Comparison of ENCODE assay signal across 41 cellular contexts in the genomic region with DNA sequence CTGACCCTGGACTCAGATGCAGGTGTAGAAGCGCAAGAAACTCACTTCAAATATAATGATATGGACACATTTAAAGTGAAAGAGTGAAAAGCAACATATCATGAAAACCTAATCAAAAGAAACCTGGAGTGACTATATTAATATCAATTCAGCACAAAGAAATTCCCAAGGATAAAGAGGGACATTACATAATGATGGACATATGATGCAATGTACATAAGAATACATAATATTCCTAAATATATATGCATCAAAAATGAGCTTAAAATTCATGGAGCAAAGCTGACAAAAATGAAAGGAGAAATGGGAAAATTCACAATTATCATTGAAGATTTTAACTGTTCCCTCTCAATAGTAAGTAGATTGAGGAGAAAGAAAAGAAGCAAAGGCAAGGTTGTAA. TPM values are rescaled to one million over a fixed set of nuclear protein-coding genes. Genes with fewer than 3 reads are reported as not detected.
"Had no signal": no experiment of that assay in that cellular context is flagged by ENCODE, and none has a peak within 500 bp of the region (broad histone marks: within the 10 kb centered on the region; RNA-seq: fewer than 3 reads in every experiment).

No MANE protein-coding gene starts in this region.

- FAIRE-seq: astrocyte, bronchial epithelial cell had no signal

- DNase-seq: activated effector memory CD4-positive, alpha-beta T cell treated with anti-CD3 and anti-CD28 coated beads, Interleukin-2, amount 50 U/mL, for 16 hours; activated effector memory CD4-positive, alpha-beta T cell treated with Interleukin-2 at 50 U/mL for 16 hours; activated gamma-delta T cell; activated gamma-delta T cell treated with Interleukin-2 at 50 U/mL for 16 hours; activated naive CD4-positive, alpha-beta T cell; activated naive CD4-positive, alpha-beta T cell treated with anti-CD3 and anti-CD28 coated beads for 36 hours; activated naive CD4-positive, alpha-beta T cell treated with anti-CD3 and anti-CD28 coated beads, Interleukin-2, amount 10 ng/mL, durations not matched to agents 7 days and 5 days; activated naive CD4-positive, alpha-beta T cell treated with anti-CD3 and anti-CD28 coated beads, Interleukin-2, amount 50 U/mL, for 16 hours; activated naive CD4-positive, alpha-beta T cell treated with Interleukin-2 at 50 U/mL for 16 hours; activated naive CD8-positive, alpha-beta T cell treated with anti-CD3 and anti-CD28 coated beads for 36 hours; activated naive CD8-positive, alpha-beta T cell treated with anti-CD3 and anti-CD28 coated beads, Interleukin-2, amount 10 ng/mL, durations not matched to agents 7 days and 5 days; activated naive CD8-positive, alpha-beta T cell treated with anti-CD3 and anti-CD28 coated beads, Interleukin-2, amount 50 U/mL, for 24 hours; activated T-cell treated with anti-CD3 and anti-CD28 coated beads, Interleukin-2, amount 50 U/mL, for 1 hour; activated T-cell treated with anti-CD3 and anti-CD28 coated beads, Interleukin-2, amount 50 U/mL, for 24 hours; activated T-cell treated with anti-CD3 and anti-CD28 coated beads, Interleukin-2, amount 50 U/mL, for 4 hours; activated T-cell treated with anti-CD3 and anti-CD28 coated beads, Interleukin-2, amount 50 U/mL, for 48 hours; activated T-cell treated with anti-CD3 and anti-CD28 coated beads, Interleukin-2, amount 50 U/mL, for 72 hours; adrenal gland; amniotic stem cell; amygdala; anterior cingulate cortex; aorta; body of pancreas; brain microvascular endothelial cell; caudate nucleus; central memory CD4-positive, alpha-beta T cell; cerebellar nuclear complex had no signal

- H3K27ac ChIP-seq: adrenal gland, ascending aorta, body of pancreas, brain microvascular endothelial cell, breast epithelium, cardiac muscle cell had no signal

- H3K9me3 ChIP-seq: adrenal gland, ascending aorta, body of pancreas, breast epithelium had no signal

- H3K36me3 ChIP-seq: adrenal gland, ascending aorta, brain microvascular endothelial cell, breast epithelium, cardiac muscle cell had no signal

- H3K9me3 Mint-ChIP-seq: activated naive CD4-positive, alpha-beta T cell treated with anti-CD3 and anti-CD28 coated beads, Interleukin-2, amount 10 ng/mL, durations not matched to agents 7 days and 5 days; activated naive CD8-positive, alpha-beta T cell treated with anti-CD3 and anti-CD28 coated beads, Interleukin-2, amount 10 ng/mL, durations not matched to agents 7 days and 5 days; activated T-helper 2 cell treated with anti-CD3 and anti-CD28 coated beads, Interferon-gamma antibody, Interleukin-2, Interleukin-4, amounts not matched to agents 10 μg/mL and 5 μg/mL and 100 μg/mL, durations not matched to agents 14 hours and 24 hours and 36 hours; central memory CD8-positive, alpha-beta T cell had no signal

- H3K27ac Mint-ChIP-seq: activated naive CD4-positive, alpha-beta T cell treated with anti-CD3 and anti-CD28 coated beads for 36 hours; activated naive CD4-positive, alpha-beta T cell treated with anti-CD3 and anti-CD28 coated beads, Interleukin-2, amount 10 ng/mL, durations not matched to agents 7 days and 5 days; activated naive CD4-positive, alpha-beta T cell treated with anti-CD3 and anti-CD28 coated beads, Interleukin-2, amount 50 U/mL, for 24 hours; activated naive CD4-positive, alpha-beta T cell treated with anti-CD3 and anti-CD28 coated beads, Interleukin-2, amount 50 U/mL, for 72 hours; activated naive CD8-positive, alpha-beta T cell; activated naive CD8-positive, alpha-beta T cell treated with anti-CD3 and anti-CD28 coated beads for 36 hours; activated naive CD8-positive, alpha-beta T cell treated with anti-CD3 and anti-CD28 coated beads, Interleukin-2, amount 10 ng/mL, durations not matched to agents 7 days and 5 days; activated naive CD8-positive, alpha-beta T cell treated with anti-CD3 and anti-CD28 coated beads, Interleukin-2, amount 50 U/mL, for 24 hours; activated T-cell treated with anti-CD3 and anti-CD28 coated beads, Interleukin-2, amount 50 U/mL, for 24 hours; activated T-cell treated with anti-CD3 and anti-CD28 coated beads, Interleukin-2, amount 50 U/mL, for 72 hours; activated T-helper 1 cell treated with anti-CD3 and anti-CD28 coated beads, Interleukin-12 subunit alpha, Interleukin-12 subunit beta, Interleukin-2, Interleukin-4 antibody, amounts not matched to agents 30 ng/mL and 10 ng/mL and 1 ng/mL, durations not matched to agents 14 hours and 24 hours and 36 hours; activated T-helper 17 cell treated with anti-CD3 and anti-CD28 coated beads, Interleukin-2, amount 50 U/mL, for 72 hours; activated T-helper 2 cell treated with anti-CD3 and anti-CD28 coated beads, Interferon-gamma antibody, Interleukin-2, Interleukin-4, amounts not matched to agents 10 μg/mL and 5 μg/mL and 100 μg/mL, durations not matched to agents 14 hours and 24 hours and 36 hours; brain had no signal

- H3K27me3 Mint-ChIP-seq: activated naive CD4-positive, alpha-beta T cell treated with anti-CD3 and anti-CD28 coated beads, Interleukin-2, amount 10 ng/mL, durations not matched to agents 7 days and 5 days; activated naive CD4-positive, alpha-beta T cell treated with anti-CD3 and anti-CD28 coated beads, Interleukin-2, amount 50 U/mL, for 24 hours; activated naive CD8-positive, alpha-beta T cell treated with anti-CD3 and anti-CD28 coated beads for 36 hours; activated naive CD8-positive, alpha-beta T cell treated with anti-CD3 and anti-CD28 coated beads, Interleukin-2, amount 10 ng/mL, durations not matched to agents 7 days and 5 days; activated naive CD8-positive, alpha-beta T cell treated with anti-CD3 and anti-CD28 coated beads, Interleukin-2, amount 50 U/mL, for 24 hours; activated T-cell treated with anti-CD3 and anti-CD28 coated beads, Interleukin-2, amount 50 U/mL, for 24 hours; activated T-helper 17 cell treated with anti-CD3 and anti-CD28 coated beads, Interleukin-2, amount 50 U/mL, for 72 hours; brain; central memory CD8-positive, alpha-beta T cell had no signal

- H3K4me1 ChIP-seq: adrenal gland, ascending aorta, breast epithelium had no signal

- H3K4me3 ChIP-seq: adrenal gland, ascending aorta, body of pancreas, breast epithelium, cardiac muscle cell had no signal

- ATAC-seq: activated naive CD4-positive, alpha-beta T cell treated with anti-CD3 and anti-CD28 coated beads, Interleukin-2, amount 50 U/mL, for 72 hours; activated naive CD8-positive, alpha-beta T cell treated with anti-CD3 and anti-CD28 coated beads, Interleukin-2, amount 50 U/mL, for 24 hours; activated T-cell treated with anti-CD3 and anti-CD28 coated beads, Interleukin-2, amount 50 U/mL, for 4 hours; activated T-cell treated with anti-CD3 and anti-CD28 coated beads, Interleukin-2, amount 50 U/mL, for 72 hours; activated T-helper 17 cell treated with anti-CD3 and anti-CD28 coated beads, Interleukin-2, amount 50 U/mL, for 72 hours; body of pancreas had no signal

- H3K4me1 Mint-ChIP-seq: activated naive CD4-positive, alpha-beta T cell treated with anti-CD3 and anti-CD28 coated beads, Interleukin-2, amount 10 ng/mL, durations not matched to agents 7 days and 5 days; activated naive CD4-positive, alpha-beta T cell treated with anti-CD3 and anti-CD28 coated beads, Interleukin-2, amount 50 U/mL, for 24 hours; activated naive CD8-positive, alpha-beta T cell treated with anti-CD3 and anti-CD28 coated beads for 36 hours; activated naive CD8-positive, alpha-beta T cell treated with anti-CD3 and anti-CD28 coated beads, Interleukin-2, amount 10 ng/mL, durations not matched to agents 7 days and 5 days; activated naive CD8-positive, alpha-beta T cell treated with anti-CD3 and anti-CD28 coated beads, Interleukin-2, amount 50 U/mL, for 24 hours; activated T-helper 17 cell treated with anti-CD3 and anti-CD28 coated beads, Interleukin-2, amount 50 U/mL, for 72 hours; brain; central memory CD8-positive, alpha-beta T cell had no signal

- H3K27me3 ChIP-seq: adrenal gland, ascending aorta, body of pancreas, brain microvascular endothelial cell, breast epithelium, cardiac muscle cell had no signal

- H3K4me3 Mint-ChIP-seq: activated naive CD4-positive, alpha-beta T cell treated with anti-CD3 and anti-CD28 coated beads for 36 hours; activated naive CD4-positive, alpha-beta T cell treated with anti-CD3 and anti-CD28 coated beads, Interleukin-2, amount 10 ng/mL, durations not matched to agents 7 days and 5 days; activated naive CD4-positive, alpha-beta T cell treated with anti-CD3 and anti-CD28 coated beads, Interleukin-2, amount 50 U/mL, for 24 hours; activated naive CD8-positive, alpha-beta T cell; activated naive CD8-positive, alpha-beta T cell treated with anti-CD3 and anti-CD28 coated beads for 36 hours; activated naive CD8-positive, alpha-beta T cell treated with anti-CD3 and anti-CD28 coated beads, Interleukin-2, amount 10 ng/mL, durations not matched to agents 7 days and 5 days; activated naive CD8-positive, alpha-beta T cell treated with anti-CD3 and anti-CD28 coated beads, Interleukin-2, amount 50 U/mL, for 24 hours; activated T-cell treated with anti-CD3 and anti-CD28 coated beads, Interleukin-2, amount 50 U/mL, for 24 hours; activated T-cell treated with anti-CD3 and anti-CD28 coated beads, Interleukin-2, amount 50 U/mL, for 4 hours; activated T-cell treated with anti-CD3 and anti-CD28 coated beads, Interleukin-2, amount 50 U/mL, for 72 hours; activated T-helper 1 cell treated with anti-CD3 and anti-CD28 coated beads, Interleukin-12 subunit alpha, Interleukin-12 subunit beta, Interleukin-2, Interleukin-4 antibody, amounts not matched to agents 30 ng/mL and 10 ng/mL and 1 ng/mL, durations not matched to agents 14 hours and 24 hours and 36 hours; activated T-helper 17 cell treated with anti-CD3 and anti-CD28 coated beads, Interleukin-2, amount 50 U/mL, for 72 hours; brain; central memory CD8-positive, alpha-beta T cell had no signal

RNA-seq across cellular contexts. Expression of gene PTPRR, which starts 24.6 kb away (rescaled TPM):
- total RNA-seq: activated naive CD4-positive, alpha-beta T cell treated with anti-CD3 and anti-CD28 coated beads for 36 hours; activated naive CD4-positive, alpha-beta T cell treated with anti-CD3 and anti-CD28 coated beads, Interleukin-2, amount 50 U/mL, for 72 hours; activated naive CD8-positive, alpha-beta T cell treated with anti-CD3 and anti-CD28 coated beads for 36 hours; activated naive CD8-positive, alpha-beta T cell treated with anti-CD3 and anti-CD28 coated beads, Interleukin-2, amount 10 ng/mL, durations not matched to agents 7 days and 5 days; activated T-cell treated with anti-CD3 and anti-CD28 coated beads, Interleukin-2, amount 50 U/mL, for 4 hours; activated T-cell treated with anti-CD3 and anti-CD28 coated beads, Interleukin-2, amount 50 U/mL, for 72 hours; activated T-helper 1 cell treated with anti-CD3 and anti-CD28 coated beads, Interleukin-12 subunit alpha, Interleukin-12 subunit beta, Interleukin-2, Interleukin-4 antibody, amounts not matched to agents 30 ng/mL and 10 ng/mL and 1 ng/mL, durations not matched to agents 14 hours and 24 hours and 36 hours; activated T-helper 17 cell treated with anti-CD3 and anti-CD28 coated beads, Interleukin-2, amount 50 U/mL, for 72 hours; activated T-helper 2 cell treated with anti-CD3 and anti-CD28 coated beads, Interferon-gamma antibody, Interleukin-2, Interleukin-4, amounts not matched to agents 10 μg/mL and 5 μg/mL and 100 μg/mL, durations not matched to agents 14 hours and 24 hours and 36 hours; ascending aorta; cardiac muscle cell; chondrocyte had no signal
- polyA plus RNA-seq: cardiac muscle cell had no signal
